In the genomic region with DNA sequence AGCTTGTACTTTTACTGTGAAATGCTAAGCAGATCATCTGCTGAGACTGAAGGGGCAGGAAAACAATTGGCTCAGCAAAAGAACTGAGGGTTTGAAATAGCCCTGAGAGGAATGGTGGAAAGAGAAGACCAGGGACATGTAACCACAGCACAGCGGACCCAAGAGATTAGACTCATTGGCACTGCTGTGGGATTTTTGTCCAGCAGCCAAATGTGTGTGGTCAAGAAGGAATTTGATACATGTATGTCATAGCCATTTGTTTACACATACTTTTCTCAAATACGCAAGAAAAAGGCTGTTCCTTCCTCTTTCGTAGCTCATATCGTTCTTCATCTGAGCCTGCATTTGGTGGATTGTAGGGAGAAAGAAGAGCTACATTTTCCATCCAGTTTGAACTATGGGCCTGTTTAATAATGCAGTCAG, we compare ENCODE assay signal across 11 cellular contexts.
DNase-seq lines count a peak whose midpoint lies in the region; ATAC-seq and TF ChIP-seq lines count a peak whose summit lies in the region.
"Had no signal": no experiment of that assay in that cellular context is flagged by ENCODE, and none has a peak within 500 bp of the region (broad histone marks: within the 10 kb centered on the region; RNA-seq: fewer than 3 reads in every experiment).

No MANE protein-coding gene starts in this region.

- H3K36me3 ChIP-seq in subcutaneous abdominal adipose tissue (ENCODE audit: control insufficient read depth in 5 of 5, insufficient read depth in 5 of 5, low read length in 5 of 5), result no peaks in the 10 kb centered on the region
- H3K36me3 ChIP-seq: adrenal gland, vagina had no signal

- peak; percentile 3 for DNase-seq in NCI-H2029 (lab: John Stamatoyannopoulos, UW)
- DNase-seq in NCI-H2029 treated with DMSO at 0.1 percent for 48 hours (lab: John Stamatoyannopoulos, UW), result no peak
- peak; percentile 96 for DNase-seq in fibroblast of pulmonary artery (ENCODE audit: low read depth)
- no peak for DNase-seq in stimulated activated CD8-positive, alpha-beta memory T cell treated with anti-CD3 and anti-CD28 coated beads, Interleukin-4, amount 100 ng/mL, for 48 hours
- no peak for DNase-seq in central memory CD4-positive, alpha-beta T cell
- DNase-seq: activated CD4-positive, CD25-positive, alpha-beta regulatory T cell had no signal

- TF ChIP-seq CTCF in fibroblast of pulmonary artery (IDR thresholded peaks at IDR 0.05; ENCODE audit: low read length, missing control alignments), result no peak

- H3K27ac ChIP-seq in subcutaneous abdominal adipose tissue (ENCODE audit: low read depth, low read length), result no peak overlapping the region
- H3K27ac ChIP-seq: vagina had no signal

- H3K9ac ChIP-seq in subcutaneous abdominal adipose tissue (ENCODE audit: low read length in 5 of 5), result peak overlapping the region in 1 of 5 donors; percentile 15

- H3K9me3 ChIP-seq in subcutaneous abdominal adipose tissue (ENCODE audit: control insufficient read depth in 5 of 5, low read length in 5 of 5), result no peaks in the 10 kb centered on the region
- H3K9me3 ChIP-seq: adrenal gland, vagina had no signal

- H3K27me3 ChIP-seq in subcutaneous abdominal adipose tissue (ENCODE audit: control insufficient read depth in 5 of 5, insufficient read depth in 4 of 5, low read length in 5 of 5), result no peaks in the 10 kb centered on the region
- H3K27me3 ChIP-seq: adrenal gland, vagina had no signal

- H3K4me3 ChIP-seq in fibroblast of pulmonary artery (replicated peaks; ENCODE audit: low read depth, low read length) (no peak overlapping the region), subcutaneous abdominal adipose tissue (ENCODE audit: low read depth in 1 of 5, low read length in 5 of 5) (peak overlapping the region in 3 of 5 donors; percentile 1 to 17 (median 5))
- H3K4me3 ChIP-seq: adrenal gland, vagina had no signal

- ATAC-seq in SK-N-SH treated with all-trans-retinoic acid at 6 μM for 48 hours (peak; percentile 88), GM18867 (IDR thresholded peaks at IDR 0.05; ENCODE audit: unreplicated experiment) (no peak)

- peaks cover 2 to 25% (median 15%) of the 10 kb centered on the region in 5 donors for H3K4me1 ChIP-seq in subcutaneous abdominal adipose tissue (ENCODE audit: control insufficient read depth in 5 of 5, insufficient read depth in 5 of 5, low read length in 5 of 5)
- H3K4me1 ChIP-seq: adrenal gland had no signal

TF ChIP-seq in SK-N-SH treated with all-trans-retinoic acid at 6 μM for 48 hours, 23 proteins besides CTCF, POLR2A, EP300 and RAD21:
- TF ChIP-seq ZNF70 (CRISPR knock-in tag; IDR thresholded peaks at IDR 0.05), result no peak
- TF ChIP-seq, protein P1, sequence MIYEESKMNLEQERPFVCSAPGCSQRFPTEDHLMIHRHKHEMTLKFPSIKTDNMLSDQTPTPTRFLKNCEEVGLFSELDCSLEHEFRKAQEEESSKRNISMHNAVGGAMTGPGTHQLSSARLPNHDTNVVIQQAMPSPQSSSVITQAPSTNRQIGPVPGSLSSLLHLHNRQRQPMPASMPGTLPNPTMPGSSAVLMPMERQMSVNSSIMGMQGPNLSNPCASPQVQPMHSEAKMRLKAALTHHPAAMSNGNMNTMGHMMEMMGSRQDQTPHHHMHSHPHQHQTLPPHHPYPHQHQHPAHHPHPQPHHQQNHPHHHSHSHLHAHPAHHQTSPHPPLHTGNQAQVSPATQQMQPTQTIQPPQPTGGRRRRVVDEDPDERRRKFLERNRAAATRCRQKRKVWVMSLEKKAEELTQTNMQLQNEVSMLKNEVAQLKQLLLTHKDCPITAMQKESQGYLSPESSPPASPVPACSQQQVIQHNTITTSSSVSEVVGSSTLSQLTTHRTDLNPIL (CRISPR knock-in tag; IDR thresholded peaks at IDR 0.05; ENCODE audit: low read depth), result no peak

Comparison
In these comparisons a context has a peak if more than half of its experiments do, and no peak if none do; other contexts are left out.
1. DNase-seq: peak in NCI-H2029 (single experiment) and fibroblast of pulmonary artery (single experiment); none in NCI-H2029 treated with DMSO at 0.1 percent for 48 hours (single experiment), stimulated activated CD8-positive, alpha-beta memory T cell treated with anti-CD3 and anti-CD28 coated beads, Interleukin-4, amount 100 ng/mL, for 48 hours (single experiment) and central memory CD4-positive, alpha-beta T cell (single experiment).